Comparison of ENCODE assay signal across 22 cellular contexts in genomic region chr7:13651167-13651566, GRCh38.
A peak's percentile ranks its signal among the peaks of the same experiment; 100 is the strongest.
DNase-seq lines count a peak whose midpoint lies in the region; ATAC-seq, FAIRE-seq and TF ChIP-seq lines count a peak whose summit lies in the region.
"Had no signal": no experiment of that assay in that cellular context is flagged by ENCODE, and none has a peak within 500 bp of the region (broad histone marks: within the 10 kb centered on the region; RNA-seq: fewer than 3 reads in every experiment).

No MANE protein-coding gene starts in this region.

- no peak overlapping the region for H3K4me2 ChIP-seq in HepG2 (ENCODE audit: low read depth, low read length)
- H3K4me2 ChIP-seq: A549, BLaER1 had no signal

- CTCF ChIA-PET in HepG2 (lab: Yijun Ruan, JAX; ENCODE audit: low intra/inter-chr PET ratio, low total read pairs): no interaction called here

- no peaks in the 10 kb centered on the region for H3K4me1 Mint-ChIP-seq in type B pancreatic cell (ENCODE audit: unreplicated experiment)
- no peaks in the 10 kb centered on the region for H3K4me1 Mint-ChIP-seq in natural killer cell treated with Interleukin-12 subunit alpha and Interleukin-12 subunit beta and Interleukin-15 and Interleukin-18, amount 100 ng/mL, for 72 hours (ENCODE audit: low read depth in 2 of 2)

- FAIRE-seq in HepG2 (lab: Jason Lieb, UNC): no peak
- FAIRE-seq: A549, GM12878, GM19239, HTR-8/SVneo had no signal

- no TSS peak for BruUV-seq in HepG2 (replicated peaks; lab: Mats Ljungman, UMichigan)

- intact Hi-C loops in HepG2 (cut with micrococcal nuclease; ENCODE audit: unreplicated experiment): no loop called here
- intact Hi-C loops in right lobe of liver (cut with DNase I): no loop called here

- no peak overlapping the region for H3K9ac ChIP-seq in HepG2 (ENCODE audit: insufficient read depth, low read depth, low read length)
- H3K9ac ChIP-seq: BLaER1 had no signal

- no peaks in the 10 kb centered on the region for H4K20me1 ChIP-seq in HepG2 (ENCODE audit: insufficient read depth, low read length)
- H4K20me1 ChIP-seq: BLaER1 had no signal

- no peak for TF ChIP-seq CTCF in HepG2 (CRISPR knock-in tag; IDR thresholded peaks at IDR 0.05)
- TF ChIP-seq CTCF in right lobe of liver (IDR thresholded peaks at IDR 0.05): no peak
- no peak for TF ChIP-seq CTCF in type B pancreatic cell (conservative IDR thresholded peaks at IDR 0.05)

- H3K79me2 ChIP-seq in HepG2 (ENCODE audit: insufficient read depth, low read length): no peaks in the 10 kb centered on the region

- H3K9me3 Mint-ChIP-seq in type B pancreatic cell: no peaks in the 10 kb centered on the region
- H3K9me3 Mint-ChIP-seq in natural killer cell treated with Interleukin-12 subunit alpha and Interleukin-12 subunit beta and Interleukin-15 and Interleukin-18, amount 100 ng/mL, for 72 hours: peaks cover 3% of the 10 kb centered on the region
- H3K9me3 Mint-ChIP-seq: CD8-positive, alpha-beta T cell had no signal

- H3K4me1 ChIP-seq in HepG2 (ENCODE audit: insufficient read depth, low read length) (no peaks in the 10 kb centered on the region), right lobe of liver (no peaks in the 10 kb centered on the region)
- H3K4me1 ChIP-seq: A549, BLaER1 had no signal

- no peak overlapping the region for H2AFZ ChIP-seq in HepG2 (ENCODE audit: low read length)

- no peaks in the 10 kb centered on the region for H3K36me3 Mint-ChIP-seq in type B pancreatic cell
- no peaks in the 10 kb centered on the region for H3K36me3 Mint-ChIP-seq in natural killer cell treated with Interleukin-12 subunit alpha and Interleukin-12 subunit beta and Interleukin-15 and Interleukin-18, amount 100 ng/mL, for 72 hours
- H3K36me3 Mint-ChIP-seq: CD8-positive, alpha-beta T cell had no signal

- POLR2A ChIA-PET in HepG2 (lab: Yijun Ruan, JAX): no interaction called here

- TF ChIP-seq RAD21 in HepG2 (CRISPR knock-in tag; IDR thresholded peaks at IDR 0.05): no peak

- H3K36me3 ChIP-seq in HepG2 (replicated peaks in 1 of 2; ENCODE audit: control insufficient read depth in 1 of 2, insufficient read depth in 2 of 2, low read length in 2 of 2) (no peaks in the 10 kb centered on the region), right lobe of liver (no peaks in the 10 kb centered on the region)
- H3K36me3 ChIP-seq: BLaER1 had no signal

- no peak overlapping the region for H3K4me3 Mint-ChIP-seq in type B pancreatic cell
- no peak overlapping the region for H3K4me3 Mint-ChIP-seq in natural killer cell treated with Interleukin-12 subunit alpha and Interleukin-12 subunit beta and Interleukin-15 and Interleukin-18, amount 100 ng/mL, for 72 hours
- H3K4me3 Mint-ChIP-seq: CD8-positive, alpha-beta T cell; H9 had no signal

- TF ChIP-seq EP300 in HepG2 (IDR thresholded peaks at IDR 0.05; ENCODE audit: low read depth in 2 of 2, low read length in 2 of 2): no peak
- TF ChIP-seq EP300 in HepG2 (CRISPR knock-in tag; IDR thresholded peaks at IDR 0.05; ENCODE audit: borderline replicate concordance): no peak

- H3K27me3 Mint-ChIP-seq in type B pancreatic cell: no peaks in the 10 kb centered on the region
- no peaks in the 10 kb centered on the region for H3K27me3 Mint-ChIP-seq in natural killer cell treated with Interleukin-12 subunit alpha and Interleukin-12 subunit beta and Interleukin-15 and Interleukin-18, amount 100 ng/mL, for 72 hours

- H3K9me3 ChIP-seq in HepG2 (ENCODE audit: low read length) (peaks cover 80% of the 10 kb centered on the region), right lobe of liver (no peaks in the 10 kb centered on the region)
- H3K9me3 ChIP-seq: A549, BLaER1 had no signal

- H3K27me3 ChIP-seq in HepG2 (ENCODE audit: control insufficient read depth in 1 of 2, insufficient read depth in 2 of 2, low read length in 2 of 2) (no peaks in the 10 kb centered on the region), right lobe of liver (no peaks in the 10 kb centered on the region)
- H3K27me3 ChIP-seq: BLaER1 had no signal

- no peak overlapping the region for H3K27ac ChIP-seq in HepG2 (ENCODE audit: extremely low read length, insufficient read depth, low read length)
- H3K27ac ChIP-seq in right lobe of liver: no peak overlapping the region
- H3K27ac ChIP-seq: 22Rv1, A549, BLaER1 had no signal

- no peak for ATAC-seq in HepG2
- ATAC-seq in right lobe of liver: no peak
- no peak for ATAC-seq in GM21390 (IDR thresholded peaks at IDR 0.05; ENCODE audit: unreplicated experiment)
- ATAC-seq in natural killer cell treated with Interleukin-12 subunit alpha and Interleukin-12 subunit beta and Interleukin-15 and Interleukin-18, amount 100 ng/mL, for 72 hours: no peak
- ATAC-seq: A549; CD8-positive, alpha-beta T cell; GM12878 had no signal

- H3K27ac Mint-ChIP-seq in type B pancreatic cell: peak overlapping the region; percentile 2
- no peak overlapping the region for H3K27ac Mint-ChIP-seq in natural killer cell treated with Interleukin-12 subunit alpha and Interleukin-12 subunit beta and Interleukin-15 and Interleukin-18, amount 100 ng/mL, for 72 hours
- H3K27ac Mint-ChIP-seq: CD8-positive, alpha-beta T cell; H9 had no signal

- WGBS in HepG2 (ENCODE audit: low lambda C conversion rate): 0% methylated on average over 1 of the region's 1 CpG
- 70% methylated on average over 1 of the region's 1 CpG for whole genome bisulfite sequencing in right lobe of liver (ENCODE audit: insufficient coverage, low coverage, low lambda C conversion rate, missing lambda C conversion rate)

- H3K4me3 ChIP-seq in HepG2 (replicated peaks in 1 of 3; ENCODE audit: insufficient read depth in 1 of 3, low read depth in 2 of 3, low read length in 3 of 3): no peak overlapping the region
- no peak overlapping the region for H3K4me3 ChIP-seq in right lobe of liver
- H3K4me3 ChIP-seq: A549, BLaER1, GM12878 had no signal

- DNase-seq in HepG2 (ENCODE audit: low spot score) (no peak), right lobe of liver (no peak), fibroblast of gingiva (ENCODE audit: low read depth) (peak; percentile 48), iris pigment epithelial cell (ENCODE audit: low read depth) (peak; percentile 12), type B pancreatic cell (ENCODE audit: extremely low spot score, unreplicated experiment) (no peak), Ammon's horn (ENCODE audit: low spot score) (no peak)
- DNase-seq in natural killer cell treated with Interleukin-12 subunit alpha and Interleukin-12 subunit beta and Interleukin-15 and Interleukin-18, amount 100 ng/mL, for 72 hours (ENCODE audit: low spot score): no peak
- DNase-seq: AML-193; CD8-positive, alpha-beta T cell; DMS 273 treated with DMSO at 0.1 percent for 48 hours; DMS53; DND-41; EL; GOT3; H9 had no signal

- in situ Hi-C loops in HepG2 (cut with HindIII; ENCODE audit: extremely low pct_ligation_motif_present, low pct_unique_long_range_greater_than_20kb): no loop called here

- no peak for TF ChIP-seq POLR2A in HepG2 (IDR thresholded peaks at IDR 0.05; ENCODE audit: insufficient read depth in 1 of 2, low read depth in 2 of 2, low read length in 2 of 2)
- no peak for TF ChIP-seq POLR2A in right lobe of liver (IDR thresholded peaks at IDR 0.05)

TF ChIP-seq in HepG2, 621 proteins besides CTCF, POLR2A, EP300 and RAD21:
- no peak for TF ChIP-seq NFIC (IDR thresholded peaks at IDR 0.05; ENCODE audit: low read length)
- TF ChIP-seq CEBPB (IDR thresholded peaks at IDR 0.05; ENCODE audit: borderline replicate concordance, low read depth, low read length): peak; percentile 45; the same call in 1 of the 2 replicates

Comparison
In these comparisons a context has a peak if more than half of its experiments do, and no peak if none do; other contexts are left out.
1. DNase-seq: peak in fibroblast of gingiva (single experiment) and iris pigment epithelial cell (single experiment); none in HepG2 (single experiment), right lobe of liver (0 of 3), type B pancreatic cell (single experiment), natural killer cell treated with Interleukin-12 subunit alpha and Interleukin-12 subunit beta and Interleukin-15 and Interleukin-18, amount 100 ng/mL, for 72 hours (single experiment) and Ammon's horn (single experiment).